10 cellular contexts compared by ENCODE assay signal in the genomic region with DNA sequence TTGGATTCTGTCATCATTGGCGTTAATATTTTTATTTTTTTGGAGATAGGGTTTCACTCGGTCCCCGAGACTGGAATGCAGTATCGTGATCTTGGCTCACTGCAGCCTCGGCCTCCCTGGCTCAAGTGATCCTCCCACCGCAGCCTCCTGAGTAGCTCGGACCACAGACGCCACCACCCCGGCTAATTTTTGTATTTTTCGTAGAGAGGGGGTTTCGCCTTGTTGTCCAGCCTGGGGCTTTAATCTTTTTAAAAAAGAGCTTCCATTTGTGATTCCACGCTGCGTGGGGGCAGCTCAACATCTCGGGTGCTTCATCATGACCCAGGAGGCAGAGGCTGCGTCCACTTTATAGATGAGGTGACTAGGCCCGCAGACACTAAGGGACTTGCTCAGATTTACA. TPM values are rescaled to one million over a fixed set of nuclear protein-coding genes. Genes with fewer than 3 reads are reported as not detected.
DNase-seq lines count a peak whose midpoint lies in the region; ATAC-seq and TF ChIP-seq lines count a peak whose summit lies in the region.
"Had no signal": no experiment of that assay in that cellular context is flagged by ENCODE, and none has a peak within 500 bp of the region (broad histone marks: within the 10 kb centered on the region; RNA-seq: fewer than 3 reads in every experiment).

No MANE protein-coding gene starts in this region.

- H3K27me3 ChIP-seq in left ventricle myocardium inferior (ENCODE audit: low read depth) (no peaks in the 10 kb centered on the region), right atrium auricular region (no peaks in the 10 kb centered on the region), vagina (no peaks in the 10 kb centered on the region)

- 95 to 96% methylated on average over 12 to 16 of the region's 16 CpGs for WGBS in mesodermal cell (ENCODE audit: insufficient coverage in 2 of 2), 2 experiments

- peaks cover 61% of the 10 kb centered on the region for H3K4me1 ChIP-seq in left ventricle myocardium inferior
- peaks cover 0 to 63% of the 10 kb centered on the region in 2 donors for H3K4me1 ChIP-seq in right atrium auricular region
- H3K4me1 ChIP-seq in mesodermal cell (ENCODE audit: control insufficient read depth, insufficient read depth, low read length, poor library complexity, severe bottlenecking), result peaks cover 24% of the 10 kb centered on the region
- peaks cover 50% of the 10 kb centered on the region for H3K4me1 ChIP-seq in vagina

- H3K9me3 ChIP-seq in left ventricle myocardium inferior (replicated peaks) (no peaks in the 10 kb centered on the region), right atrium auricular region (no peaks in the 10 kb centered on the region), mesodermal cell (ENCODE audit: control insufficient read depth, low read length) (no peaks in the 10 kb centered on the region), vagina (no peaks in the 10 kb centered on the region)

- TF ChIP-seq CTCF in left ventricle myocardium inferior (IDR thresholded peaks at IDR 0.05; ENCODE audit: borderline replicate concordance) (no peak), right atrium auricular region (IDR thresholded peaks at IDR 0.05) (no peak), astrocyte of the cerebellum (IDR thresholded peaks at IDR 0.05; ENCODE audit: low read depth, low read length, missing control alignments) (no peak), vagina (IDR thresholded peaks at IDR 0.05) (no peak)

- DNase-seq in left ventricle myocardium inferior (no peak), right atrium auricular region (ENCODE audit: low spot score) (no peak), astrocyte of the cerebellum (ENCODE audit: low read depth) (no peak), vagina (ENCODE audit: extremely low spot score in 2 of 2) (no peak), DMS153 (lab: John Stamatoyannopoulos, UW) (no peak), epidermal melanocyte (ENCODE audit: insufficient read length, low spot score) (no peak)
- DNase-seq: activated CD8-positive, alpha-beta memory T cell treated with anti-CD3 and anti-CD28 coated beads, Interleukin-2, amount 50 U/mL, for 4 hours; NCI-H187 had no signal

- peaks cover 3% of the 10 kb centered on the region for H3K36me3 ChIP-seq in left ventricle myocardium inferior
- H3K36me3 ChIP-seq in right atrium auricular region, result no peaks in the 10 kb centered on the region
- peaks cover 15% of the 10 kb centered on the region for H3K36me3 ChIP-seq in mesodermal cell (ENCODE audit: control insufficient read depth, insufficient read depth, low read length)
- H3K36me3 ChIP-seq in vagina, result no peaks in the 10 kb centered on the region

- no peak for TF ChIP-seq POLR2A in vagina (IDR thresholded peaks at IDR 0.05)

- intact Hi-C loops in left ventricle myocardium inferior (cut with micrococcal nuclease) (no loop called here), vagina (cut with DNase I) (no loop called here)

- peak overlapping the region; percentile 83 for H3K4me3 ChIP-seq in left ventricle myocardium inferior
- H3K4me3 ChIP-seq in right atrium auricular region, result no peak overlapping the region
- peak overlapping the region; percentile 83 for H3K4me3 ChIP-seq in astrocyte of the cerebellum (ENCODE audit: low read depth, low read length)
- H3K4me3 ChIP-seq in mesodermal cell (ENCODE audit: extremely low read depth, insufficient read depth, low read length, poor library complexity, severe bottlenecking), result peak overlapping the region; percentile 80
- H3K4me3 ChIP-seq in vagina, result peak overlapping the region; percentile 93

- in situ Hi-C loops in astrocyte of the cerebellum (cut with HindIII; ENCODE audit: low sequenced_read_pairs), result no loop called here

- H3K27ac ChIP-seq in left ventricle myocardium inferior (replicated peaks) (peak overlapping the region; percentile 58), right atrium auricular region (peak overlapping the region in 1 of 2 donors; percentile 95), mesodermal cell (ENCODE audit: low read depth, low read length, severe bottlenecking) (no peak overlapping the region), vagina (no peak overlapping the region)

- ATAC-seq in GM21723 (IDR thresholded peaks at IDR 0.05; ENCODE audit: unreplicated experiment), result no peak

RNA-seq across cellular contexts. Expression of a gene that starts 1.5 kb away (rescaled TPM):
- 12.6 TPM for total RNA-seq in left ventricle myocardium inferior
- total RNA-seq in right atrium auricular region, result 10 to 100 TPM; 10.4 to 14.4 TPM
- polyA plus RNA-seq in mesodermal cell (2013, experiment 1 of 2), result 20.1 TPM
- 15.7 TPM for polyA plus RNA-seq in mesodermal cell (2013, experiment 2 of 2)
- total RNA-seq in vagina, result 44.0 TPM

RNA-seq across cellular contexts. Expression of a gene that starts 16.4 kb away (rescaled TPM):
- total RNA-seq in left ventricle myocardium inferior (not detected), right atrium auricular region (not detected), vagina (not detected)
- not detected for polyA plus RNA-seq in mesodermal cell (2013, experiment 1 of 2)
- polyA plus RNA-seq in mesodermal cell (2013, experiment 2 of 2), result not detected

Comparison
In these comparisons a context has a peak if more than half of its experiments do, and no peak if none do; other contexts are left out.
1. H3K4me3 ChIP-seq: peak in left ventricle myocardium inferior (single experiment), astrocyte of the cerebellum (single experiment), mesodermal cell (single experiment) and vagina (2 of 2); none in right atrium auricular region (0 of 2).